ENCODE assay signal across 8 cellular contexts in the genomic region with DNA sequence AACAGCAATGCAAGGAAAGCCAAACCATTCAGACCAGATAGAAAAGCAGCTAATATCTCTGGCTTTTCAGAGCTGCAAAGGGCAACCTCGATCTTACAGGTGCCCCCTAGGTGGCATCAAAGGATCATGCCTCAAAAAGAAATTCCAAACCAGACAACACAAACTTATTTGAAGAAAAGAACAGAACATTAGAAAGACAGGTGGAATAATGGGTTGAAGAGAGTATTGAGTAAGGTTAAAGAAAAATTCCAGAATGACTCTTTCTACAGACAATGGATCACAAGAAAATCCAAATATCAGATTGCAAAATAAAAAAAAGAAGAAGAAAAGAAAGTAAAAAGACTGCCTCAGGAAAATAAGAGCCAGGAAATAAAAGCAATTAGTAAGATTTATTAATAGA.
DNase-seq lines count a peak whose midpoint lies in the region; ATAC-seq, FAIRE-seq and TF ChIP-seq lines count a peak whose summit lies in the region.

No MANE protein-coding gene starts in this region.

- peak; percentile 75 for FAIRE-seq in D721Med (lab: Jason Lieb, UNC)

- no peaks in the 10 kb centered on the region for H3K27me3 ChIP-seq in liver (ENCODE audit: control insufficient read depth in 4 of 4, insufficient read depth in 4 of 4, low read length in 3 of 4)

- no peak overlapping the region for H3K27ac ChIP-seq in liver (ENCODE audit: low read depth in 1 of 2, low read length in 2 of 2)

- WGBS in liver = 48% methylated on average over 1 of the region's 1 CpG

- no peaks in the 10 kb centered on the region for H3K9me3 ChIP-seq in liver (ENCODE audit: control insufficient read depth in 4 of 4, low read length in 3 of 4)

- no peak for ATAC-seq in GM21737 (IDR thresholded peaks at IDR 0.05; ENCODE audit: unreplicated experiment)

- TF ChIP-seq CTCF in D721Med (IDR thresholded peaks at IDR 0.05; ENCODE audit: insufficient read depth, missing control alignments) (peak; percentile 86), astrocyte of the cerebellum (IDR thresholded peaks at IDR 0.05; ENCODE audit: low read depth, low read length, missing control alignments) (peak; percentile 49), liver (IDR thresholded peaks at IDR 0.05; ENCODE audit: low read depth, low read length, missing input control) (peak; percentile 53)

- no peak overlapping the region for H3K9ac ChIP-seq in liver (ENCODE audit: low read depth in 1 of 2, low read length in 2 of 2)

- H3K4me3 ChIP-seq in astrocyte of the cerebellum (ENCODE audit: low read depth, low read length) = no peak overlapping the region
- H3K4me3 ChIP-seq in liver (ENCODE audit: low read depth in 1 of 3, low read length in 3 of 3) = no peak overlapping the region

- no peak for DNase-seq in D721Med (ENCODE audit: insufficient read length, low spot score)
- DNase-seq in KBM-7 = peak; percentile 35
- DNase-seq in astrocyte of the cerebellum (ENCODE audit: low read depth) = no peak
- DNase-seq in SW 1271 (lab: John Stamatoyannopoulos, UW) = no peak
- DNase-seq in HPDE6-E6E7 (ENCODE audit: extremely low spot score) = no peak
- DNase-seq in activated gamma-delta T cell (lab: John Stamatoyannopoulos, UW) = no peak

- peak; percentile 88 for TF ChIP-seq RAD21 in liver (IDR thresholded peaks at IDR 0.05)

- no peaks in the 10 kb centered on the region for H3K4me1 ChIP-seq in liver (ENCODE audit: control insufficient read depth in 4 of 4, insufficient read depth in 4 of 4, low read length in 3 of 4)

- in situ Hi-C loops in KBM-7 (cut with MboI; ENCODE audit: low pct_unique_long_range_greater_than_20kb, low sequenced_read_pairs) (no loop called here), astrocyte of the cerebellum (cut with HindIII; ENCODE audit: low sequenced_read_pairs) (no loop called here)

- H3K36me3 ChIP-seq in liver (ENCODE audit: control insufficient read depth in 4 of 4, insufficient read depth in 3 of 4, low read depth in 1 of 4, low read length in 3 of 4) = peaks cover 0 to 6% (median 3%) of the 10 kb centered on the region in 4 donors

TF ChIP-seq in liver, 16 proteins besides CTCF, POLR2A, EP300 and RAD21:
- TF ChIP-seq FOXA2 (IDR thresholded peaks at IDR 0.05) (no peak), RXRA (IDR thresholded peaks at IDR 0.05) (no peak), YY1 (IDR thresholded peaks at IDR 0.05) (no peak), HNF4A (conservative IDR thresholded peaks at IDR 0.05) (no peak), GABPA (IDR thresholded peaks at IDR 0.05 in 1 of 2, conservative IDR thresholded peaks at IDR 0.05 in 1 of 2) (no peak), FOXA1 (IDR thresholded peaks at IDR 0.05) (no peak), EGR1 (IDR thresholded peaks at IDR 0.05; ENCODE audit: low read depth in 2 of 2) (no peak), TAF1 (conservative IDR thresholded peaks at IDR 0.05) (no peak), NR2F2 (IDR thresholded peaks at IDR 0.05) (no peak), JUND (IDR thresholded peaks at IDR 0.05) (no peak)
- TF ChIP-seq, protein P1, sequence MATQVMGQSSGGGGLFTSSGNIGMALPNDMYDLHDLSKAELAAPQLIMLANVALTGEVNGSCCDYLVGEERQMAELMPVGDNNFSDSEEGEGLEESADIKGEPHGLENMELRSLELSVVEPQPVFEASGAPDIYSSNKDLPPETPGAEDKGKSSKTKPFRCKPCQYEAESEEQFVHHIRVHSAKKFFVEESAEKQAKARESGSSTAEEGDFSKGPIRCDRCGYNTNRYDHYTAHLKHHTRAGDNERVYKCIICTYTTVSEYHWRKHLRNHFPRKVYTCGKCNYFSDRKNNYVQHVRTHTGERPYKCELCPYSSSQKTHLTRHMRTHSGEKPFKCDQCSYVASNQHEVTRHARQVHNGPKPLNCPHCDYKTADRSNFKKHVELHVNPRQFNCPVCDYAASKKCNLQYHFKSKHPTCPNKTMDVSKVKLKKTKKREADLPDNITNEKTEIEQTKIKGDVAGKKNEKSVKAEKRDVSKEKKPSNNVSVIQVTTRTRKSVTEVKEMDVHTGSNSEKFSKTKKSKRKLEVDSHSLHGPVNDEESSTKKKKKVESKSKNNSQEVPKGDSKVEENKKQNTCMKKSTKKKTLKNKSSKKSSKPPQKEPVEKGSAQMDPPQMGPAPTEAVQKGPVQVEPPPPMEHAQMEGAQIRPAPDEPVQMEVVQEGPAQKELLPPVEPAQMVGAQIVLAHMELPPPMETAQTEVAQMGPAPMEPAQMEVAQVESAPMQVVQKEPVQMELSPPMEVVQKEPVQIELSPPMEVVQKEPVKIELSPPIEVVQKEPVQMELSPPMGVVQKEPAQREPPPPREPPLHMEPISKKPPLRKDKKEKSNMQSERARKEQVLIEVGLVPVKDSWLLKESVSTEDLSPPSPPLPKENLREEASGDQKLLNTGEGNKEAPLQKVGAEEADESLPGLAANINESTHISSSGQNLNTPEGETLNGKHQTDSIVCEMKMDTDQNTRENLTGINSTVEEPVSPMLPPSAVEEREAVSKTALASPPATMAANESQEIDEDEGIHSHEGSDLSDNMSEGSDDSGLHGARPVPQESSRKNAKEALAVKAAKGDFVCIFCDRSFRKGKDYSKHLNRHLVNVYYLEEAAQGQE (IDR thresholded peaks at IDR 0.05) = no peak
- TF ChIP-seq, protein P2, sequence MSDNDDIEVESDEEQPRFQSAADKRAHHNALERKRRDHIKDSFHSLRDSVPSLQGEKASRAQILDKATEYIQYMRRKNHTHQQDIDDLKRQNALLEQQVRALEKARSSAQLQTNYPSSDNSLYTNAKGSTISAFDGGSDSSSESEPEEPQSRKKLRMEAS (IDR thresholded peaks at IDR 0.05) = no peak
- TF ChIP-seq, protein P3, sequence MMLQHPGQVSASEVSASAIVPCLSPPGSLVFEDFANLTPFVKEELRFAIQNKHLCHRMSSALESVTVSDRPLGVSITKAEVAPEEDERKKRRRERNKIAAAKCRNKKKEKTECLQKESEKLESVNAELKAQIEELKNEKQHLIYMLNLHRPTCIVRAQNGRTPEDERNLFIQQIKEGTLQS (IDR thresholded peaks at IDR 0.05) = no peak
- TF ChIP-seq, protein P4, sequence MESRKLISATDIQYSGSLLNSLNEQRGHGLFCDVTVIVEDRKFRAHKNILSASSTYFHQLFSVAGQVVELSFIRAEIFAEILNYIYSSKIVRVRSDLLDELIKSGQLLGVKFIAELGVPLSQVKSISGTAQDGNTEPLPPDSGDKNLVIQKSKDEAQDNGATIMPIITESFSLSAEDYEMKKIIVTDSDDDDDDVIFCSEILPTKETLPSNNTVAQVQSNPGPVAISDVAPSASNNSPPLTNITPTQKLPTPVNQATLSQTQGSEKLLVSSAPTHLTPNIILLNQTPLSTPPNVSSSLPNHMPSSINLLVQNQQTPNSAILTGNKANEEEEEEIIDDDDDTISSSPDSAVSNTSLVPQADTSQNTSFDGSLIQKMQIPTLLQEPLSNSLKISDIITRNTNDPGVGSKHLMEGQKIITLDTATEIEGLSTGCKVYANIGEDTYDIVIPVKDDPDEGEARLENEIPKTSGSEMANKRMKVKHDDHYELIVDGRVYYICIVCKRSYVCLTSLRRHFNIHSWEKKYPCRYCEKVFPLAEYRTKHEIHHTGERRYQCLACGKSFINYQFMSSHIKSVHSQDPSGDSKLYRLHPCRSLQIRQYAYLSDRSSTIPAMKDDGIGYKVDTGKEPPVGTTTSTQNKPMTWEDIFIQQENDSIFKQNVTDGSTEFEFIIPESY (IDR thresholded peaks at IDR 0.05) = no peak
